ENCODE assay signal across 8 cellular contexts in the genomic region with DNA sequence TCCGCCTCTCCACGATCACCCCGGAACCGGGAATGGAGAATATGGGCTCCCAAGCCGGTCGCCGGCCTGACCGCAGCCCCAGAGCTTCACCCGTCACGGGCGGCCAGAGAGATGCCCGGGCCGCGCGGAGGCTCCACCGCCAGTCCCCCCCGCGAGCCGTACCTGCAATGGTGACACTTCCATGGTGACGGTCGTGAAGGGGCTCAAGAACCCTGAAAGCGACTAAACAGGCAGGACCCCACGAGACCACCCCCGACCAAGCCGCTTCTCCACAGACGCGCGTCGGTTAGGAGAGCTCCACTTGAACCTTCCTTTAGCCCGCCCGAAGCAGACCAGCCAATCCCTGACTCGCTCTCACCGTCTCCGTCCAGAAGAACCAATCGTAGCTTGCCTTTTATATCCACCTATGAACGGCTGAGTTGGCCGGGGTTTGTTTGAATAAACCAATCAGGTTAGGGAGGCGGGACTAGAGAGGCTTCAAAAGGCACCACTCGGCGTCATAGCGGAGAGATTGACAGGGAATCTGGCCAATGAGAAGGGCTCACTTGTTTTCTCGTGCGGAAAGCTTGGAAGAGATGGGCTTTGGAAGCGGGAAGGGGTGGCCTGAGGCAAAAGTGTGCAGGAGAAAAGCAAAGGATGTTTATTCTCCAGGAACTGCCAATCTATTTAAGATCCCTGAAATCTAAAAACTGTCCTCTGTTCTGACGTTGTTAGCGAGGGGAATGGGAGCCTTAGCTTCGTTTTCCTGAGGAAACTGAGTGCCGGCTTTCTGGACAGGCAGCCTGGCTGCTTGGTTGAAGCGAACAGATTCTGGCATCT.
DNase-seq lines count a peak whose midpoint lies in the region; ATAC-seq lines count a peak whose summit lies in the region.

A gene with protein sequence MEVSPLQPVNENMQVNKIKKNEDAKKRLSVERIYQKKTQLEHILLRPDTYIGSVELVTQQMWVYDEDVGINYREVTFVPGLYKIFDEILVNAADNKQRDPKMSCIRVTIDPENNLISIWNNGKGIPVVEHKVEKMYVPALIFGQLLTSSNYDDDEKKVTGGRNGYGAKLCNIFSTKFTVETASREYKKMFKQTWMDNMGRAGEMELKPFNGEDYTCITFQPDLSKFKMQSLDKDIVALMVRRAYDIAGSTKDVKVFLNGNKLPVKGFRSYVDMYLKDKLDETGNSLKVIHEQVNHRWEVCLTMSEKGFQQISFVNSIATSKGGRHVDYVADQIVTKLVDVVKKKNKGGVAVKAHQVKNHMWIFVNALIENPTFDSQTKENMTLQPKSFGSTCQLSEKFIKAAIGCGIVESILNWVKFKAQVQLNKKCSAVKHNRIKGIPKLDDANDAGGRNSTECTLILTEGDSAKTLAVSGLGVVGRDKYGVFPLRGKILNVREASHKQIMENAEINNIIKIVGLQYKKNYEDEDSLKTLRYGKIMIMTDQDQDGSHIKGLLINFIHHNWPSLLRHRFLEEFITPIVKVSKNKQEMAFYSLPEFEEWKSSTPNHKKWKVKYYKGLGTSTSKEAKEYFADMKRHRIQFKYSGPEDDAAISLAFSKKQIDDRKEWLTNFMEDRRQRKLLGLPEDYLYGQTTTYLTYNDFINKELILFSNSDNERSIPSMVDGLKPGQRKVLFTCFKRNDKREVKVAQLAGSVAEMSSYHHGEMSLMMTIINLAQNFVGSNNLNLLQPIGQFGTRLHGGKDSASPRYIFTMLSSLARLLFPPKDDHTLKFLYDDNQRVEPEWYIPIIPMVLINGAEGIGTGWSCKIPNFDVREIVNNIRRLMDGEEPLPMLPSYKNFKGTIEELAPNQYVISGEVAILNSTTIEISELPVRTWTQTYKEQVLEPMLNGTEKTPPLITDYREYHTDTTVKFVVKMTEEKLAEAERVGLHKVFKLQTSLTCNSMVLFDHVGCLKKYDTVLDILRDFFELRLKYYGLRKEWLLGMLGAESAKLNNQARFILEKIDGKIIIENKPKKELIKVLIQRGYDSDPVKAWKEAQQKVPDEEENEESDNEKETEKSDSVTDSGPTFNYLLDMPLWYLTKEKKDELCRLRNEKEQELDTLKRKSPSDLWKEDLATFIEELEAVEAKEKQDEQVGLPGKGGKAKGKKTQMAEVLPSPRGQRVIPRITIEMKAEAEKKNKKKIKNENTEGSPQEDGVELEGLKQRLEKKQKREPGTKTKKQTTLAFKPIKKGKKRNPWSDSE (N-terminal part only) (minus strand): TSS at position 288 of the 819 bp plus-strand sequence. CDS start 105 bp downstream, at position 183.

- peak; percentile 99 for DNase-seq in AG20443 (ENCODE audit: low spot score)
- peak; percentile 100 for DNase-seq in NCI-H446 (lab: John Stamatoyannopoulos, UW)
- peak; percentile 81 to 89 (median 82) for DNase-seq in activated CD4-positive, CD25-positive, alpha-beta regulatory T cell (lab: John Stamatoyannopoulos, UW)
- peak; percentile 98 to 100 for DNase-seq in central memory CD8-positive, alpha-beta T cell (ENCODE audit: low spot score in 2 of 2)
- peak; percentile 99 for DNase-seq in iris pigment epithelial cell (ENCODE audit: low read depth)
- DNase-seq in stimulated activated CD4-positive, alpha-beta T cell treated with anti-CD3 and anti-CD28 coated beads, Interleukin-12 subunit alpha, Interleukin-12 subunit beta, amount 100 ng/mL, for 24 hours (ENCODE audit: low read depth in 2 of 2) = peak; percentile 90 to 94

- peak within 1 kb of the TSS; percentile 85 for H3K4me3 Mint-ChIP-seq in central memory CD8-positive, alpha-beta T cell

- no peaks in the 10 kb centered on the region for H3K9me3 Mint-ChIP-seq in central memory CD8-positive, alpha-beta T cell

- peak within 1 kb of the TSS; percentile 41 for H3K27ac Mint-ChIP-seq in central memory CD8-positive, alpha-beta T cell (ENCODE audit: low read depth)

- ATAC-seq in GM19043 (IDR thresholded peaks at IDR 0.05; ENCODE audit: low read depth, unreplicated experiment) (peak; percentile 87), HG03354 (IDR thresholded peaks at IDR 0.05; ENCODE audit: poor library complexity, severe bottlenecking, unreplicated experiment) (peak; percentile 95)
- peak; percentile 100 for ATAC-seq in central memory CD8-positive, alpha-beta T cell (replicated peaks; ENCODE audit: extremely low read depth, poor library complexity, severe bottlenecking)

- peaks cover 9% of the 10 kb centered on the region for H3K4me1 Mint-ChIP-seq in central memory CD8-positive, alpha-beta T cell

- H3K27me3 Mint-ChIP-seq in central memory CD8-positive, alpha-beta T cell = no peaks in the 10 kb centered on the region

- H3K36me3 Mint-ChIP-seq in central memory CD8-positive, alpha-beta T cell (ENCODE audit: insufficient read depth) = peaks cover 7% of the 10 kb centered on the region

Comparison
In these comparisons a context has a peak if more than half of its experiments do, and no peak if none do; other contexts are left out.
1. Peak in every context shown above with its lines: DNase-seq and ATAC-seq.